18 cellular contexts compared by ENCODE assay signal in genomic region chr1:237763137-237763536, GRCh38.
"Had no signal": no experiment of that assay in that cellular context is flagged by ENCODE, and none has a peak within 500 bp of the region (broad histone marks: within the 10 kb centered on the region; RNA-seq: fewer than 3 reads in every experiment).

No MANE protein-coding gene starts in this region.

- H3K9ac ChIP-seq: parathyroid adenoma had no signal

- H2AFZ ChIP-seq: parathyroid adenoma had no signal

- H3K4me1 ChIP-seq: parathyroid adenoma, thyroid gland had no signal

- H3K9me3 ChIP-seq: stomach, thyroid gland had no signal

- H3K27ac ChIP-seq: dorsolateral prefrontal cortex, parathyroid adenoma, stomach, thyroid gland had no signal

- H3K4me2 ChIP-seq: smooth muscle cell had no signal

- DNase-seq: cerebellar nuclear complex; dorsolateral prefrontal cortex; effector CD4-positive, alpha-beta T cell; head of caudate nucleus; hippocampal formation; left colon; natural killer cell; stimulated activated CD4-positive, alpha-beta T cell treated with anti-CD3 and anti-CD28 coated beads, Interleukin-12 subunit alpha, Interleukin-12 subunit beta, amount 100 ng/mL, for 4 hours; stimulated activated CD4-positive, alpha-beta T cell treated with anti-CD3 and anti-CD28 coated beads, Interleukin-1b, Interleukin-23, amount 100 ng/mL, for 48 hours; stimulated activated CD4-positive, alpha-beta T cell treated with anti-CD3 and anti-CD28 coated beads, Interleukin-4, amount 100 ng/mL, for 1 hour; stimulated activated CD8-positive, alpha-beta memory T cell treated with anti-CD3 and anti-CD28 coated beads, Interleukin-4, amount 100 ng/mL, for 48 hours; stimulated activated naive CD4-positive, alpha-beta T cell treated with Interleukin-2 at 50 U/mL for 16 hours; stomach; thyroid gland had no signal

- H3K36me3 ChIP-seq: stomach, thyroid gland had no signal

- H3K79me2 ChIP-seq: parathyroid adenoma had no signal

- ATAC-seq: left colon, natural killer cell, sciatic nerve had no signal

- H3K27me3 ChIP-seq: dorsolateral prefrontal cortex, stomach, thyroid gland had no signal

- H3K4me3 ChIP-seq: dorsolateral prefrontal cortex, lung, smooth muscle cell, stomach, thyroid gland had no signal
